Comparison of ENCODE assay signal across 1 cellular context in genomic region chrX:110244951-110245480, GRCh38.
TF ChIP-seq lines count a peak whose summit lies in the region.

No MANE protein-coding gene starts in this region.

TF ChIP-seq in GM23338, 12 proteins besides CTCF, POLR2A, EP300 and RAD21 (continued from another document):
- TF ChIP-seq, protein P1, sequence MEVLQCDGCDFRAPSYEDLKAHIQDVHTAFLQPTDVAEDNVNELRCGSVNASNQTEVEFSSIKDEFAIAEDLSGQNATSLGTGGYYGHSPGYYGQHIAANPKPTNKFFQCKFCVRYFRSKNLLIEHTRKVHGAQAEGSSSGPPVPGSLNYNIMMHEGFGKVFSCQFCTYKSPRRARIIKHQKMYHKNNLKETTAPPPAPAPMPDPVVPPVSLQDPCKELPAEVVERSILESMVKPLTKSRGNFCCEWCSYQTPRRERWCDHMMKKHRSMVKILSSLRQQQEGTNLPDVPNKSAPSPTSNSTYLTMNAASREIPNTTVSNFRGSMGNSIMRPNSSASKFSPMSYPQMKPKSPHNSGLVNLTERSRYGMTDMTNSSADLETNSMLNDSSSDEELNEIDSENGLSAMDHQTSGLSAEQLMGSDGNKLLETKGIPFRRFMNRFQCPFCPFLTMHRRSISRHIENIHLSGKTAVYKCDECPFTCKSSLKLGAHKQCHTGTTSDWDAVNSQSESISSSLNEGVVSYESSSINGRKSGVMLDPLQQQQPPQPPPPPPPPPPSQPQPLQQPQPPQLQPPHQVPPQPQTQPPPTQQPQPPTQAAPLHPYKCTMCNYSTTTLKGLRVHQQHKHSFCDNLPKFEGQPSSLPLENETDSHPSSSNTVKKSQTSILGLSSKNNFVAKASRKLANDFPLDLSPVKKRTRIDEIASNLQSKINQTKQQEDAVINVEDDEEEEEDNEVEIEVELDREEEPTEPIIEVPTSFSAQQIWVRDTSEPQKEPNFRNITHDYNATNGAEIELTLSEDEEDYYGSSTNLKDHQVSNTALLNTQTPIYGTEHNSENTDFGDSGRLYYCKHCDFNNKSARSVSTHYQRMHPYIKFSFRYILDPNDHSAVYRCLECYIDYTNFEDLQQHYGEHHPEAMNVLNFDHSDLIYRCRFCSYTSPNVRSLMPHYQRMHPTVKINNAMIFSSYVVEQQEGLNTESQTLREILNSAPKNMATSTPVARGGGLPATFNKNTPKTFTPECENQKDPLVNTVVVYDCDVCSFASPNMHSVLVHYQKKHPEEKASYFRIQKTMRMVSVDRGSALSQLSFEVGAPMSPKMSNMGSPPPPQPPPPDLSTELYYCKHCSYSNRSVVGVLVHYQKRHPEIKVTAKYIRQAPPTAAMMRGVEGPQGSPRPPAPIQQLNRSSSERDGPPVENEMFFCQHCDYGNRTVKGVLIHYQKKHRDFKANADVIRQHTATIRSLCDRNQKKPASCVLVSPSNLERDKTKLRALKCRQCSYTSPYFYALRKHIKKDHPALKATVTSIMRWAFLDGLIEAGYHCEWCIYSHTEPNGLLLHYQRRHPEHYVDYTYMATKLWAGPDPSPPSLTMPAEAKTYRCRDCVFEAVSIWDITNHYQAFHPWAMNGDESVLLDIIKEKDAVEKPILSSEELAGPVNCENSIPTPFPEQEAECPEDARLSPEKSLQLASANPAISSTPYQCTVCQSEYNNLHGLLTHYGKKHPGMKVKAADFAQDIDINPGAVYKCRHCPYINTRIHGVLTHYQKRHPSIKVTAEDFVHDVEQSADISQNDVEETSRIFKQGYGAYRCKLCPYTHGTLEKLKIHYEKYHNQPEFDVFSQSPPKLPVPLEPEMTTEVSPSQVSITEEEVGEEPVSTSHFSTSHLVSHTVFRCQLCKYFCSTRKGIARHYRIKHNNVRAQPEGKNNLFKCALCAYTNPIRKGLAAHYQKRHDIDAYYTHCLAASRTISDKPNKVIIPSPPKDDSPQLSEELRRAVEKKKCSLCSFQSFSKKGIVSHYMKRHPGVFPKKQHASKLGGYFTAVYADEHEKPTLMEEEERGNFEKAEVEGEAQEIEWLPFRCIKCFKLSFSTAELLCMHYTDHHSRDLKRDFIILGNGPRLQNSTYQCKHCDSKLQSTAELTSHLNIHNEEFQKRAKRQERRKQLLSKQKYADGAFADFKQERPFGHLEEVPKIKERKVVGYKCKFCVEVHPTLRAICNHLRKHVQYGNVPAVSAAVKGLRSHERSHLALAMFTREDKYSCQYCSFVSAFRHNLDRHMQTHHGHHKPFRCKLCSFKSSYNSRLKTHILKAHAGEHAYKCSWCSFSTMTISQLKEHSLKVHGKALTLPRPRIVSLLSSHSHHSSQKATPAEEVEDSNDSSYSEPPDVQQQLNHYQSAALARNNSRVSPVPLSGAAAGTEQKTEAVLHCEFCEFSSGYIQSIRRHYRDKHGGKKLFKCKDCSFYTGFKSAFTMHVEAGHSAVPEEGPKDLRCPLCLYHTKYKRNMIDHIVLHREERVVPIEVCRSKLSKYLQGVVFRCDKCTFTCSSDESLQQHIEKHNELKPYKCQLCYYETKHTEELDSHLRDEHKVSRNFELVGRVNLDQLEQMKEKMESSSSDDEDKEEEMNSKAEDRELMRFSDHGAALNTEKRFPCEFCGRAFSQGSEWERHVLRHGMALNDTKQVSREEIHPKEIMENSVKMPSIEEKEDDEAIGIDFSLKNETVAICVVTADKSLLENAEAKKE (CRISPR knock-in tag; IDR thresholded peaks at IDR 0.05): no peak
